ENCODE assay signal across 31 cellular contexts in genomic region chr10:99849525-99849924, GRCh38.
A peak's percentile ranks its signal among the peaks of the same experiment; 100 is the strongest.
DNase-seq lines count a peak whose midpoint lies in the region; ATAC-seq, FAIRE-seq and TF ChIP-seq lines count a peak whose summit lies in the region.
"Had no signal": no experiment of that assay in that cellular context is flagged by ENCODE, and none has a peak within 500 bp of the region (broad histone marks: within the 10 kb centered on the region; RNA-seq: fewer than 3 reads in every experiment).

No MANE protein-coding gene starts in this region.

- peaks cover 37% of the 10 kb centered on the region for H3K4me1 Mint-ChIP-seq in endodermal cell
- H3K4me1 Mint-ChIP-seq in stimulated activated naive CD8-positive, alpha-beta T cell treated with anti-CD3 and anti-CD28 coated beads, Interleukin-15, amount 100 ng/mL, for 72 hours = peaks cover 11% of the 10 kb centered on the region

- H3K79me2 ChIP-seq in HepG2 (ENCODE audit: insufficient read depth, low read length) = no peaks in the 10 kb centered on the region

- TF ChIP-seq CTCF in A549 (IDR thresholded peaks at IDR 0.05) (no peak), endodermal cell (conservative IDR thresholded peaks at IDR 0.05) (no peak), HepG2 (CRISPR knock-in tag; IDR thresholded peaks at IDR 0.05) (no peak)

- peaks cover 60% of the 10 kb centered on the region for H3K4me1 ChIP-seq in A549
- peaks cover 65% of the 10 kb centered on the region for H3K4me1 ChIP-seq in HUES48 (ENCODE audit: control insufficient read depth, insufficient read depth, low read length)
- H3K4me1 ChIP-seq in endodermal cell (ENCODE audit: control insufficient read depth, insufficient read depth, low read length) = peaks cover 4% of the 10 kb centered on the region
- H3K4me1 ChIP-seq in HepG2 (ENCODE audit: insufficient read depth, low read length) = peaks cover 52% of the 10 kb centered on the region
- H3K4me1 ChIP-seq: BE2C had no signal

- H2AFZ ChIP-seq in HepG2 (ENCODE audit: low read length) = no peak overlapping the region

- peaks cover 5% of the 10 kb centered on the region for H4K20me1 ChIP-seq in HepG2 (ENCODE audit: insufficient read depth, low read length)

- no TSS peak for BruUV-seq in HepG2 (replicated peaks; lab: Mats Ljungman, UMichigan)

- FAIRE-seq in A549 (lab: Jason Lieb, UNC) (no peak), HepG2 (lab: Jason Lieb, UNC) (peak; percentile 95)
- FAIRE-seq: GM12892, islet of Langerhans had no signal

- H3K27me3 ChIP-seq in HUES48 (ENCODE audit: control insufficient read depth, insufficient read depth, low read length) (no peaks in the 10 kb centered on the region), endodermal cell (ENCODE audit: control insufficient read depth, insufficient read depth, low read length, poor library complexity, severe bottlenecking) (no peaks in the 10 kb centered on the region), HepG2 (ENCODE audit: control insufficient read depth in 1 of 2, insufficient read depth in 2 of 2, low read length in 2 of 2) (no peaks in the 10 kb centered on the region)
- H3K27me3 ChIP-seq: BE2C, MG63, sigmoid colon, thyroid gland had no signal

- peaks cover 3% of the 10 kb centered on the region for H3K27me3 Mint-ChIP-seq in endodermal cell (ENCODE audit: insufficient read depth)
- H3K27me3 Mint-ChIP-seq in stimulated activated naive CD8-positive, alpha-beta T cell treated with anti-CD3 and anti-CD28 coated beads, Interleukin-15, amount 100 ng/mL, for 72 hours = no peaks in the 10 kb centered on the region
- H3K27me3 Mint-ChIP-seq: activated naive CD8-positive, alpha-beta T cell; naive B cell; progenitor cell of endocrine pancreas had no signal

- WGBS in A549 (ENCODE audit: missing lambda C conversion rate) = 64% methylated on average over 2 of the region's 2 CpGs
- WGBS in endodermal cell (ENCODE audit: insufficient coverage in 1 of 2, insufficient read length in 1 of 2), 2 experiments = 88 to 90% methylated on average over 2 of the region's 2 CpGs
- 6% methylated on average over 2 of the region's 2 CpGs for WGBS in HepG2 (ENCODE audit: low lambda C conversion rate)

- peak overlapping the region; percentile 10 to 38; a peak in 3 of 6 replicates for H3K27ac ChIP-seq in A549
- peak overlapping the region; percentile 88 for H3K27ac ChIP-seq in HUES48 (ENCODE audit: low read depth, low read length)
- no peak overlapping the region for H3K27ac ChIP-seq in endodermal cell (ENCODE audit: low read depth, low read length)
- peak overlapping the region; percentile 69 for H3K27ac ChIP-seq in HepG2 (ENCODE audit: extremely low read length, insufficient read depth, low read length)
- H3K27ac ChIP-seq: KMS-11, left ventricle myocardium inferior, sigmoid colon, thyroid gland had no signal

- H3K4me3 Mint-ChIP-seq in endodermal cell = no peak overlapping the region
- no peak overlapping the region for H3K4me3 Mint-ChIP-seq in stimulated activated naive CD8-positive, alpha-beta T cell treated with anti-CD3 and anti-CD28 coated beads, Interleukin-15, amount 100 ng/mL, for 72 hours
- H3K4me3 Mint-ChIP-seq: activated CD8-positive, alpha-beta T cell treated with anti-CD3 and anti-CD28 coated beads, Interleukin-2, amount 10 ng/mL, durations not matched to agents 7 days and 5 days; activated naive CD8-positive, alpha-beta T cell; CD8-positive, alpha-beta T cell; naive B cell had no signal

- H3K36me3 Mint-ChIP-seq in endodermal cell (ENCODE audit: low read depth) = no peaks in the 10 kb centered on the region

- TF ChIP-seq POLR2A in A549 (IDR thresholded peaks at IDR 0.05; ENCODE audit: low read length) (no peak), HepG2 (IDR thresholded peaks at IDR 0.05; ENCODE audit: insufficient read depth in 1 of 2, low read depth in 2 of 2, low read length in 2 of 2) (no peak)

- no peaks in the 10 kb centered on the region for H3K9me3 ChIP-seq in A549
- no peaks in the 10 kb centered on the region for H3K9me3 ChIP-seq in HUES48 (ENCODE audit: control insufficient read depth, insufficient read depth, low read length)
- H3K9me3 ChIP-seq in endodermal cell (ENCODE audit: control insufficient read depth, low read length) = no peaks in the 10 kb centered on the region
- H3K9me3 ChIP-seq in HepG2 (ENCODE audit: low read length) = no peaks in the 10 kb centered on the region
- H3K9me3 ChIP-seq: BE2C, MG63, sigmoid colon, thyroid gland had no signal

- DNase-seq in A549 (ENCODE audit: low read depth in 1 of 2, low spot score in 1 of 2) (no peak), endodermal cell (no peak), HepG2 (ENCODE audit: low spot score) (peak; percentile 85), SIG-M5 (lab: John Stamatoyannopoulos, UW) (no peak)
- DNase-seq in activated CD8-positive, alpha-beta memory T cell treated with anti-CD3 and anti-CD28 coated beads, Interleukin-2, amount 50 U/mL, for 48 hours = no peak
- DNase-seq in stimulated activated naive CD8-positive, alpha-beta T cell treated with anti-CD3 and anti-CD28 coated beads, Interleukin-15, amount 100 ng/mL, for 72 hours = no peak
- DNase-seq: ACHN; activated CD4-positive, alpha-beta T cell treated with anti-CD3 and anti-CD28 coated beads for 1 hour; activated CD8-positive, alpha-beta T cell treated with anti-CD3 and anti-CD28 coated beads, Interleukin-2, amount 10 ng/mL, durations not matched to agents 7 days and 5 days; BE2C; CD8-positive, alpha-beta T cell; hippocampal formation; left ventricle myocardium inferior; MG63; naive B cell; NCI-H1105; NCI-H1930; NCI-H2171 treated with DMSO at 0.1 percent for 48 hours; NCI-H510A treated with DMSO at 0.1 percent for 48 hours; sigmoid colon; stimulated activated CD4-positive, alpha-beta T cell treated with anti-CD3 and anti-CD28 coated beads, Interleukin-4, amount 100 ng/mL, for 1 hour; T-helper 2 cell; thyroid gland had no signal

- POLR2A ChIA-PET in A549 (lab: Yijun Ruan, JAX) = no interaction called here
- POLR2A ChIA-PET in HepG2 (lab: Yijun Ruan, JAX) = interaction anchor here (0.9 to 1.3 kb wide), 2 partner anchors 10 to 117 kb away, joined by 3 to 4 read pairs; partner anchors contain the start of genes COX15 and CUTC

- H3K36me3 ChIP-seq in HUES48 (ENCODE audit: control insufficient read depth, insufficient read depth, low read length) (no peaks in the 10 kb centered on the region), endodermal cell (ENCODE audit: control insufficient read depth, insufficient read depth, low read length) (no peaks in the 10 kb centered on the region), HepG2 (replicated peaks in 1 of 2; ENCODE audit: control insufficient read depth in 1 of 2, insufficient read depth in 2 of 2, low read length in 2 of 2) (peaks cover 27 to 74% of the 10 kb centered on the region in 2 experiments)
- H3K36me3 ChIP-seq: BE2C, left ventricle myocardium inferior, MG63, sigmoid colon, thyroid gland had no signal

- no peak for TF ChIP-seq EP300 in A549 (IDR thresholded peaks at IDR 0.05)
- peak in 1 of 2 experiments; percentile 65; a peak in 2 of 4 replicates for TF ChIP-seq EP300 in HepG2 (IDR thresholded peaks at IDR 0.05; ENCODE audit: low read depth in 2 of 2, low read length in 2 of 2)
- peak; percentile 28; the same call in 1 of the 2 replicates for TF ChIP-seq EP300 in HepG2 (CRISPR knock-in tag; IDR thresholded peaks at IDR 0.05; ENCODE audit: borderline replicate concordance)

- peak overlapping the region; percentile 46 for H3K4me2 ChIP-seq in A549
- peak overlapping the region; percentile 21 for H3K4me2 ChIP-seq in HepG2 (ENCODE audit: low read depth, low read length)
- H3K4me2 ChIP-seq: KMS-11 had no signal

- ATAC-seq in A549 (peak in 1 of 2 experiments; percentile 6; a peak in 2 of 6 replicates), HepG2 (peak; percentile 66), HG03039 (IDR thresholded peaks at IDR 0.05; ENCODE audit: unreplicated experiment) (no peak)
- no peak for ATAC-seq in stimulated activated naive CD8-positive, alpha-beta T cell treated with anti-CD3 and anti-CD28 coated beads, Interleukin-15, amount 100 ng/mL, for 72 hours
- ATAC-seq: activated CD8-positive, alpha-beta T cell treated with anti-CD3 and anti-CD28 coated beads, Interleukin-2, amount 10 ng/mL, durations not matched to agents 7 days and 5 days; CD8-positive, alpha-beta T cell; Right ventricle myocardium inferior had no signal

- H3K27ac Mint-ChIP-seq in endodermal cell = peak overlapping the region; percentile 20
- H3K27ac Mint-ChIP-seq in stimulated activated naive CD8-positive, alpha-beta T cell treated with anti-CD3 and anti-CD28 coated beads, Interleukin-15, amount 100 ng/mL, for 72 hours = no peak overlapping the region
- H3K27ac Mint-ChIP-seq: activated CD8-positive, alpha-beta T cell treated with anti-CD3 and anti-CD28 coated beads, Interleukin-2, amount 10 ng/mL, durations not matched to agents 7 days and 5 days; activated naive CD8-positive, alpha-beta T cell; CD8-positive, alpha-beta T cell; progenitor cell of endocrine pancreas had no signal

- CTCF ChIA-PET in A549 (lab: Yijun Ruan, JAX) (interaction anchor here (0.6 to 6.8 kb wide), 6 partner anchors 7 to 273 kb away, joined by 3 to 133 read pairs (median 5); partner anchors contain the start of gene DNMBP), HepG2 (lab: Yijun Ruan, JAX; ENCODE audit: low intra/inter-chr PET ratio, low total read pairs) (no interaction called here)

- TF ChIP-seq RAD21 in A549 (conservative IDR thresholded peaks at IDR 0.05 in 1 of 2, IDR thresholded peaks at IDR 0.05 in 1 of 2) (no peak), HepG2 (CRISPR knock-in tag; IDR thresholded peaks at IDR 0.05) (no peak)

- H3K9ac ChIP-seq in HUES48 (ENCODE audit: low read depth, low read length) (peak overlapping the region; percentile 66), endodermal cell (ENCODE audit: extremely low read depth, low read length, poor library complexity, severe bottlenecking) (no peak overlapping the region), HepG2 (ENCODE audit: insufficient read depth, low read depth, low read length) (no peak overlapping the region)
- H3K9ac ChIP-seq: KMS-11 had no signal

- H3K4me3 ChIP-seq in A549 = no peak overlapping the region
- peak overlapping the region; percentile 38; the same call in 1 of the 2 replicates for H3K4me3 ChIP-seq in HUES48 (ENCODE audit: low read depth, low read length)
- no peak overlapping the region for H3K4me3 ChIP-seq in endodermal cell (ENCODE audit: low read length)
- no peak overlapping the region for H3K4me3 ChIP-seq in HepG2 (replicated peaks in 1 of 3; ENCODE audit: insufficient read depth in 1 of 3, low read depth in 2 of 3, low read length in 3 of 3)
- H3K4me3 ChIP-seq: left ventricle myocardium inferior, MG63, sigmoid colon, thyroid gland had no signal

- in situ Hi-C loops in HepG2 (cut with HindIII; ENCODE audit: extremely low pct_ligation_motif_present, low pct_unique_long_range_greater_than_20kb) = no loop called here

- no peaks in the 10 kb centered on the region for H3K9me3 Mint-ChIP-seq in endodermal cell
- H3K9me3 Mint-ChIP-seq in stimulated activated naive CD8-positive, alpha-beta T cell treated with anti-CD3 and anti-CD28 coated beads, Interleukin-15, amount 100 ng/mL, for 72 hours = no peaks in the 10 kb centered on the region
- H3K9me3 Mint-ChIP-seq: CD8-positive, alpha-beta T cell; naive B cell had no signal

- intact Hi-C loops in HepG2 (cut with micrococcal nuclease; ENCODE audit: unreplicated experiment) = no loop called here

TF ChIP-seq in A549, 52 proteins besides CTCF, POLR2A, EP300 and RAD21 (continues in another document):
- TF ChIP-seq HOXB13 (CRISPR knock-in tag; IDR thresholded peaks at IDR 0.05; ENCODE audit: low read depth) = no peak

Comparison
In these comparisons a context has a peak if more than half of its experiments do, and no peak if none do; other contexts are left out.
1. Of the 38 proteins assayed by ChIP-seq in both HepG2 and A549: peak only in HepG2: EP300 and HDAC2; only in A549: none; in both: none; in neither: 35; mixed calls (peak in some experiments, not most) for 1.